In the genomic region with DNA sequence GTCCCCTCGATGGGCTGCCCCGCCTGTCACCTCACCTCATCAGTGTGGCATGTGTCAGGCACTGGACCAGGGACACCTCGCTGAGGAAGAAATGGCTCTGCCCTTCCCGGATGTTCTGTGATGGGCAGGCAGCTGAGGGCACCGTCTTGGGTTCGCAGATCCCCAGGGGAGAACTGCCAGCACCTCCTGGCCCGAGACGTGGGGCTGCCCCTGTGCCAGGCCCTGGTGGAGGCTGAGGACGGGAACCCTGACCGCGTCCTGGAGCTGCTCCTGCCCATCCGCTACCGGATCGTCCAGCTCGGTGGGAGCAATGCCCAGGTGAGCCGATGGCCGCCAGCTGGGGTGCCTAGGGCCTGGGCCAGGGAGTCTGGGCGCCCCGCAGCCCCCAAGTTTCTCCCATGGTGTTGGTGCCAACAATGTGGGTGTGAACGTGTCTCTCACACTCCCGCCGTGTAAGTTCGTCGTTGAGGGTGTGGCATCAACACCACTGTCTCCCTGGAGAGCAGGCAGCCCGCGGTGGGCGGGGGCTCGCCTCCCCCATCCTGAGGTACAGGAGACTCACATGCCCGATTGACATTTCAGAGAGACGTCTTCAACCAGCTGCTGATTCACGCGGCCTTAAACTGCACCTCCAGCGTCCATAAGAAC, we compare ENCODE assay signal across 1 cellular context.
TF ChIP-seq lines count a peak whose summit lies in the region.

No MANE protein-coding gene starts in this region.

TF ChIP-seq in HepG2, 621 proteins besides CTCF, POLR2A, EP300 and RAD21:
- TF ChIP-seq IKZF1 (IDR thresholded peaks at IDR 0.05) (no peak), AGO2 (optimal IDR thresholded peaks at IDR 0.05; ENCODE audit: low read depth, low read length) (peak; percentile 96), RBFOX2 (IDR thresholded peaks at IDR 0.05; ENCODE audit: low read depth, low read length) (peak; percentile 79), ZNF138 (CRISPR knock-in tag; IDR thresholded peaks at IDR 0.05; ENCODE audit: low read depth) (no peak), FOXO4 (CRISPR knock-in tag; conservative IDR thresholded peaks at IDR 0.05) (0 out of 2 replicates have a peak, but pooled peaks have one; percentile 61), GATAD1 (CRISPR knock-in tag; IDR thresholded peaks at IDR 0.05) (no peak), AGO1 (IDR thresholded peaks at IDR 0.05; ENCODE audit: low read depth, low read length, poor library complexity, severe bottlenecking) (peak; percentile 23)
TF ChIP-seq in HepG2: peak in this region for 4.
